Comparison of ENCODE assay signal across 1 cellular context in the genomic region with DNA sequence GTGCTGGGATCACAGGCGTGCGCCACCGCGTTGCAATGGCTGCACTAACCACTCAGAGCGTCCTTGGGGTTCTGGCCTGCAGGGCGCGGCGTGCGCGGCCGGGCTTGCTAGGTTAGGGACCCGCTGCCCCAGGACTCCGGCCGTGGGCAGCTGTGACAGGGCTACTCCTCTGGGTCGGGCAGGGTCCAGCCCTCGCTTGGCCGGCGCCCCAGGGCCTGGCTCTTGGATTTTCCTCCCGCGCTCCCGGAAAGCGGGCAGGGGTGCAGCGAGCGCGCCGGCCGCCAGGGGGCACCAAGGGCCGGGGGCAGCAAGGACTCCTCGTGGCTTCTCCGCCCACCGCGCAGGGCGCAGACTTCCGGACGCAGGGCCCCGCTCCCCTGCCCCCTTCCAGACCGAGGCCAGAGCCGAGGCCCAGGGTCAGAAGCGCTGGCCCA.
TF ChIP-seq lines count a peak whose summit lies in the region.

No MANE protein-coding gene starts in this region.

TF ChIP-seq in endothelial cell of umbilical vein, 7 proteins besides CTCF, POLR2A, EP300 and RAD21:
- no peak for TF ChIP-seq MAX (IDR thresholded peaks at IDR 0.05; ENCODE audit: insufficient read depth, insufficient read length)
